In the genomic region with DNA sequence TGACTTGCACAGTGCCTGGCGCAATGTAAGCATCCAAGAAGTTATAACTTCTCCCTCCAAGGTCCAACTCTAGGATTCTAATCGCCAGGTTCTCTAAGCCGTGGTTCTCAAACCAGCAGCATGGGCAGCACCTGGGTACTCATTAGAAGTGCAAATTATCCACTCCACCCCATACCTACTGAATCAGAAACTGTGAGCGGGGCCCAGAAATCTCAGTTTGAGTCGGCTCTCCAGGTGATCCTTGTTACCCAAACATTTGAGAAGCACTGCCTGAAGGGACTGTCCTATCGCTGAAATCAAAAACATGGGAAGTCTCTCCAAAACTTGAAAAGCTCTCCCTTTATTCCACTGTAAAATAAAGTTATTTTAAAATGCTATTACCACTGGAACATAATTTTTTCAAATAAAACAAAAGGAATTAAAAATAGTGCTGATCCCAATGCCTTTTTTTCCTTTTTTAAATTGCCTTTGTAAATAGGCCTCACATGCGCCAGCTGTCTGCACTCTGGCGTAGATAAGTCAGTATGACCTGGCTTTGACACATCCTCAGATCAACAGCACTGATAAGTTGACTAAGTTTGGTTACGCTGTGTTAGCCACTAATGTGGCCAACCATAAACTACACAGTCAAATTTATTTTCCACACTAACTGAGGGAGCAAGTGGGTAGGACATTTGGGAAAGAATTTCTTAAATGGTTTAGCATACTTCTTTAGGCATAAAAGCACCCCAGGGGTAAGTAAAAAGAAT, we compare ENCODE assay signal across 10 cellular contexts. TPM values are rescaled to one million over a fixed set of nuclear protein-coding genes. Genes with fewer than 3 reads are reported as not detected.
DNase-seq lines count a peak whose midpoint lies in the region; ATAC-seq and TF ChIP-seq lines count a peak whose summit lies in the region.
"Had no signal": no experiment of that assay in that cellular context is flagged by ENCODE, and none has a peak within 500 bp of the region (broad histone marks: within the 10 kb centered on the region; RNA-seq: fewer than 3 reads in every experiment).

No MANE protein-coding gene starts in this region.

- CTCF ChIA-PET in CD4-positive, alpha-beta T cell (lab: Charles Lee) = no interaction called here
- CTCF ChIA-PET in activated CD8-positive, alpha-beta T cell treated with anti-CD3 and anti-CD28 coated beads for 36 hours (lab: Charles Lee) = interaction anchor here (1.0 to 2.7 kb wide), 7 partner anchors 8 to 337 kb away, joined by 3 to 12 read pairs (median 4); a partner anchor contains a TSS

- no peak for TF ChIP-seq CTCF in CD4-positive, alpha-beta T cell (IDR thresholded peaks at IDR 0.05)
- no peak for TF ChIP-seq CTCF in activated CD8-positive, alpha-beta T cell treated with anti-CD3 and anti-CD28 coated beads for 36 hours (IDR thresholded peaks at IDR 0.05)
- no peak for TF ChIP-seq CTCF in upper lobe of right lung (IDR thresholded peaks at IDR 0.05)

- POLR2A ChIA-PET in CD4-positive, alpha-beta T cell (lab: Charles Lee) = interaction anchor here (1.3 kb wide), 1 partner anchor 8 kb away, joined by 8 read pairs; a partner anchor contains a TSS
- POLR2A ChIA-PET in activated CD8-positive, alpha-beta T cell treated with anti-CD3 and anti-CD28 coated beads for 36 hours (lab: Charles Lee) = interaction anchor here (0.6 kb wide), 1 partner anchor 334 kb away, joined by 3 read pairs; no protein-coding TSS in a partner anchor

- WGBS in right cardiac atrium = 70% methylated on average over 9 of the region's 9 CpGs

- no peaks in the 10 kb centered on the region for H3K27me3 Mint-ChIP-seq in CD4-positive, alpha-beta T cell
- H3K27me3 Mint-ChIP-seq in activated CD8-positive, alpha-beta T cell treated with anti-CD3 and anti-CD28 coated beads for 36 hours = no peaks in the 10 kb centered on the region

- DNase-seq in CD4-positive, alpha-beta T cell = peak in 2 of 10 experiments; percentile 16 to 20
- DNase-seq in activated CD8-positive, alpha-beta T cell treated with anti-CD3 and anti-CD28 coated beads for 36 hours = peak; percentile 59
- peak; percentile 37 for DNase-seq in kidney tubule cell (ENCODE audit: low spot score)
- DNase-seq in upper lobe of right lung = no peak
- no peak for DNase-seq in right cardiac atrium
- DNase-seq: glutamatergic neuron had no signal

- no peaks in the 10 kb centered on the region for H3K9me3 Mint-ChIP-seq in CD4-positive, alpha-beta T cell
- H3K9me3 Mint-ChIP-seq in activated CD8-positive, alpha-beta T cell treated with anti-CD3 and anti-CD28 coated beads for 36 hours = no peaks in the 10 kb centered on the region

- H3K4me3 Mint-ChIP-seq in CD4-positive, alpha-beta T cell = peak overlapping the region; percentile 85
- peak overlapping the region; percentile 34 for H3K4me3 Mint-ChIP-seq in activated CD8-positive, alpha-beta T cell treated with anti-CD3 and anti-CD28 coated beads for 36 hours

- no peaks in the 10 kb centered on the region for H3K4me1 ChIP-seq in upper lobe of right lung
- no peaks in the 10 kb centered on the region for H3K4me1 ChIP-seq in right cardiac atrium (ENCODE audit: control insufficient read depth, insufficient read depth, low read length)

- no peaks in the 10 kb centered on the region for H3K36me3 Mint-ChIP-seq in CD4-positive, alpha-beta T cell (ENCODE audit: low read depth)
- H3K36me3 Mint-ChIP-seq in activated CD8-positive, alpha-beta T cell treated with anti-CD3 and anti-CD28 coated beads for 36 hours (ENCODE audit: low read depth) = no peaks in the 10 kb centered on the region

- no peaks in the 10 kb centered on the region for H3K27me3 ChIP-seq in CD4-positive, alpha-beta T cell (ENCODE audit: control insufficient read depth, insufficient read depth, low read length)
- H3K27me3 ChIP-seq in upper lobe of right lung (no peaks in the 10 kb centered on the region), right cardiac atrium (ENCODE audit: control insufficient read depth, insufficient read depth) (no peaks in the 10 kb centered on the region)

- no peaks in the 10 kb centered on the region for H3K9me3 ChIP-seq in CD4-positive, alpha-beta T cell (ENCODE audit: control insufficient read depth, low read length)
- H3K9me3 ChIP-seq in upper lobe of right lung (no peaks in the 10 kb centered on the region), right cardiac atrium (ENCODE audit: control insufficient read depth, low read length) (no peaks in the 10 kb centered on the region)

- ATAC-seq in CD4-positive, alpha-beta T cell (ENCODE audit: poor library complexity) = peak; percentile 89
- ATAC-seq in HG02852 (IDR thresholded peaks at IDR 0.05; ENCODE audit: unreplicated experiment) = peak; percentile 55
- ATAC-seq in activated CD8-positive, alpha-beta T cell treated with anti-CD3 and anti-CD28 coated beads for 36 hours = peak; percentile 84
- no peak for ATAC-seq in upper lobe of right lung
- no peak for ATAC-seq in GM21360 (IDR thresholded peaks at IDR 0.05; ENCODE audit: unreplicated experiment)
- ATAC-seq in esophagus mucosa = no peak
- no peak for ATAC-seq in right cardiac atrium

- no peak overlapping the region for H3K4me3 ChIP-seq in upper lobe of right lung
- H3K4me3 ChIP-seq in right cardiac atrium (ENCODE audit: low read length) = no peak overlapping the region

- no peaks in the 10 kb centered on the region for H3K36me3 ChIP-seq in upper lobe of right lung

- H3K27ac Mint-ChIP-seq in CD4-positive, alpha-beta T cell = peak overlapping the region; percentile 91
- H3K27ac Mint-ChIP-seq in activated CD8-positive, alpha-beta T cell treated with anti-CD3 and anti-CD28 coated beads for 36 hours = peak overlapping the region; percentile 52

- intact Hi-C loops in CD4-positive, alpha-beta T cell (cut with DNase I, micrococcal nuclease) = loop anchor here (5.0 kb wide), 2 partner anchors 285 to 450 kb away; a partner anchor contains a TSS
- intact Hi-C loops in activated CD8-positive, alpha-beta T cell treated with anti-CD3 and anti-CD28 coated beads for 36 hours (cut with micrococcal nuclease) = no loop called here
- intact Hi-C loops in upper lobe of right lung (cut with DNase I) = no loop called here
- intact Hi-C loops in right cardiac atrium (cut with DNase I) = no loop called here

- no peak overlapping the region for H3K27ac ChIP-seq in CD4-positive, alpha-beta T cell (ENCODE audit: low read depth, low read length)
- H3K27ac ChIP-seq in upper lobe of right lung (no peak overlapping the region), right cardiac atrium (ENCODE audit: low read length) (no peak overlapping the region)

- H3K4me1 Mint-ChIP-seq in CD4-positive, alpha-beta T cell (ENCODE audit: low read depth) = peaks cover 25% of the 10 kb centered on the region
- H3K4me1 Mint-ChIP-seq in activated CD8-positive, alpha-beta T cell treated with anti-CD3 and anti-CD28 coated beads for 36 hours (ENCODE audit: low read depth) = peaks cover 32% of the 10 kb centered on the region

RNA-seq across cellular contexts. Expression of a gene that starts 8.4 kb away (rescaled TPM):
- 10 to 100 TPM; 34.0 to 34.7 TPM for total RNA-seq in CD4-positive, alpha-beta T cell
- 10 to 100 TPM; 35.9 to 37.1 TPM for total RNA-seq in activated CD8-positive, alpha-beta T cell treated with anti-CD3 and anti-CD28 coated beads for 36 hours
- 31.3 TPM for total RNA-seq in upper lobe of right lung
- 23.4 TPM for total RNA-seq in esophagus mucosa
- total RNA-seq in right cardiac atrium = 10 to 100 TPM; 26.0 to 29.8 (median 28.1) TPM
- 14.1 TPM for polyA plus RNA-seq in right cardiac atrium

RNA-seq across cellular contexts. Expression of a gene that starts 49.1 kb away (rescaled TPM):
- not detected for total RNA-seq in CD4-positive, alpha-beta T cell
- total RNA-seq in activated CD8-positive, alpha-beta T cell treated with anti-CD3 and anti-CD28 coated beads for 36 hours = not detected
- total RNA-seq in upper lobe of right lung (18.0 TPM), esophagus mucosa (3.2 TPM), right cardiac atrium (10 to 100 TPM; 11.8 to 29.8 (median 19.5) TPM)
- 5.3 TPM for polyA plus RNA-seq in right cardiac atrium
- total RNA-seq: T-helper 2 cell treated with Interferon-gamma antibody and Interleukin-4, amounts not matched to agents 100 ng/mL and 5 ng/mL, for 36 hours had no signal

Comparison
In these comparisons a context has a peak if more than half of its experiments do, and no peak if none do; other contexts are left out.
1. ATAC-seq: peak in CD4-positive, alpha-beta T cell (single experiment), HG02852 (single experiment) and activated CD8-positive, alpha-beta T cell treated with anti-CD3 and anti-CD28 coated beads for 36 hours (single experiment); none in upper lobe of right lung (single experiment), GM21360 (single experiment), esophagus mucosa (single experiment) and right cardiac atrium (0 of 2).
2. DNase-seq: peak in activated CD8-positive, alpha-beta T cell treated with anti-CD3 and anti-CD28 coated beads for 36 hours (single experiment) and kidney tubule cell (single experiment); none in upper lobe of right lung (single experiment) and right cardiac atrium (0 of 3).
3. intact Hi-C loops: an anchor here in CD4-positive, alpha-beta T cell (5.0 kb wide); none called in activated CD8-positive, alpha-beta T cell treated with anti-CD3 and anti-CD28 coated beads for 36 hours, upper lobe of right lung and right cardiac atrium.